In genomic region chr11:65720237-65720934, GRCh38 we compare ENCODE assay signal across 1 cellular context.
A peak's percentile ranks its signal among the peaks of the same experiment; 100 is the strongest.
TF ChIP-seq lines count a peak whose summit lies in the region.

Gene RNASEH2C (minus strand): TSS chr11:65720798. CDS start chr11:65720758, 40 bp downstream.

TF ChIP-seq in HepG2, 621 proteins besides CTCF, POLR2A, EP300 and RAD21 (continued from another document and continues in another):
- TF ChIP-seq, protein P1, sequence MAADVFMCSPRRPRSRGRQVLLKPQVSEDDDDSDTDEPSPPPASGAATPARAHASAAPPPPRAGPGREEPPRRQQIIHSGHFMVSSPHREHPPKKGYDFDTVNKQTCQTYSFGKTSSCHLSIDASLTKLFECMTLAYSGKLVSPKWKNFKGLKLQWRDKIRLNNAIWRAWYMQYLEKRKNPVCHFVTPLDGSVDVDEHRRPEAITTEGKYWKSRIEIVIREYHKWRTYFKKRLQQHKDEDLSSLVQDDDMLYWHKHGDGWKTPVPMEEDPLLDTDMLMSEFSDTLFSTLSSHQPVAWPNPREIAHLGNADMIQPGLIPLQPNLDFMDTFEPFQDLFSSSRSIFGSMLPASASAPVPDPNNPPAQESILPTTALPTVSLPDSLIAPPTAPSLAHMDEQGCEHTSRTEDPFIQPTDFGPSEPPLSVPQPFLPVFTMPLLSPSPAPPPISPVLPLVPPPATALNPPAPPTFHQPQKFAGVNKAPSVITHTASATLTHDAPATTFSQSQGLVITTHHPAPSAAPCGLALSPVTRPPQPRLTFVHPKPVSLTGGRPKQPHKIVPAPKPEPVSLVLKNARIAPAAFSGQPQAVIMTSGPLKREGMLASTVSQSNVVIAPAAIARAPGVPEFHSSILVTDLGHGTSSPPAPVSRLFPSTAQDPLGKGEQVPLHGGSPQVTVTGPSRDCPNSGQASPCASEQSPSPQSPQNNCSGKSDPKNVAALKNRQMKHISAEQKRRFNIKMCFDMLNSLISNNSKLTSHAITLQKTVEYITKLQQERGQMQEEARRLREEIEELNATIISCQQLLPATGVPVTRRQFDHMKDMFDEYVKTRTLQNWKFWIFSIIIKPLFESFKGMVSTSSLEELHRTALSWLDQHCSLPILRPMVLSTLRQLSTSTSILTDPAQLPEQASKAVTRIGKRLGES (CRISPR knock-in tag; IDR thresholded peaks at IDR 0.05; ENCODE audit: borderline replicate concordance), result no peak
- no peak for TF ChIP-seq FOSL1 (CRISPR knock-in tag; IDR thresholded peaks at IDR 0.05; ENCODE audit: borderline replicate concordance)
- no peak for TF ChIP-seq CEBPG (CRISPR knock-in tag; IDR thresholded peaks at IDR 0.05)
- TF ChIP-seq NR2F2 (IDR thresholded peaks at IDR 0.05; ENCODE audit: borderline replicate concordance, low read depth), result no peak; the same call in 1 of the 2 replicates
- TF ChIP-seq ZNF12 (CRISPR knock-in tag; IDR thresholded peaks at IDR 0.05), result no peak
- TF ChIP-seq RBM22 (optimal IDR thresholded peaks at IDR 0.05; ENCODE audit: low read length), result no peak
- no peak for TF ChIP-seq ZNF513 (CRISPR knock-in tag; conservative IDR thresholded peaks at IDR 0.05)
- no peak for TF ChIP-seq U2AF1 (optimal IDR thresholded peaks at IDR 0.05; ENCODE audit: low read depth, low read length)
- no peak for TF ChIP-seq SKIL (CRISPR knock-in tag; IDR thresholded peaks at IDR 0.05; ENCODE audit: borderline replicate concordance)
- TF ChIP-seq RFX1 (IDR thresholded peaks at IDR 0.05), result no peak
- TF ChIP-seq PAX8 (CRISPR knock-in tag; IDR thresholded peaks at IDR 0.05; ENCODE audit: borderline replicate concordance), result peak; percentile 61; the same call in 1 of the 2 replicates
- 0 out of 2 replicates have a peak, but pooled peaks have one; percentile 27 for TF ChIP-seq GTF3A (CRISPR knock-in tag; conservative IDR thresholded peaks at IDR 0.05)
- no peak for TF ChIP-seq ZBTB7A (CRISPR knock-in tag; IDR thresholded peaks at IDR 0.05)
- no peak for TF ChIP-seq NONO (IDR thresholded peaks at IDR 0.05)
- peak; percentile 79 for TF ChIP-seq NONO (CRISPR knock-in tag; conservative IDR thresholded peaks at IDR 0.05)
- peak; percentile 18; the same call in 1 of the 2 replicates for TF ChIP-seq ZFP90 (CRISPR knock-in tag; IDR thresholded peaks at IDR 0.05; ENCODE audit: borderline replicate concordance)
- no peak for TF ChIP-seq HDAC6 (IDR thresholded peaks at IDR 0.05; ENCODE audit: low read depth, low read length)
- no peak for TF ChIP-seq ZNF468 (CRISPR knock-in tag; IDR thresholded peaks at IDR 0.05)
- TF ChIP-seq ZNF563 (CRISPR knock-in tag; IDR thresholded peaks at IDR 0.05), result peak; percentile 88; the same call in 1 of the 2 replicates
- peak; percentile 84 for TF ChIP-seq CHD2 (IDR thresholded peaks at IDR 0.05; ENCODE audit: low read depth, low read length)
- no peak; the same call in 1 of the 2 replicates for TF ChIP-seq ZMYM3 (CRISPR knock-in tag; IDR thresholded peaks at IDR 0.05)
- peak; percentile 81; the same call in 1 of the 2 replicates for TF ChIP-seq ZIK1 (CRISPR knock-in tag; IDR thresholded peaks at IDR 0.05; ENCODE audit: borderline replicate concordance, low read depth)
- TF ChIP-seq POLR2G (IDR thresholded peaks at IDR 0.05; ENCODE audit: low read depth, low read length), result peak; percentile 94
- TF ChIP-seq, protein P2, sequence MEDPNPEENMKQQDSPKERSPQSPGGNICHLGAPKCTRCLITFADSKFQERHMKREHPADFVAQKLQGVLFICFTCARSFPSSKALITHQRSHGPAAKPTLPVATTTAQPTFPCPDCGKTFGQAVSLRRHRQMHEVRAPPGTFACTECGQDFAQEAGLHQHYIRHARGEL (CRISPR knock-in tag; IDR thresholded peaks at IDR 0.05), result no peak
- peak; percentile 94 for TF ChIP-seq HNRNPK (IDR thresholded peaks at IDR 0.05; ENCODE audit: low read depth, low read length, poor library complexity, severe bottlenecking)
- TF ChIP-seq SKI (IDR thresholded peaks at IDR 0.05; ENCODE audit: partially characterized antibody), result no peak
- TF ChIP-seq FOXA1 (IDR thresholded peaks at IDR 0.05), result no peak
- peak; percentile 14; the same call in 1 of the 2 replicates for TF ChIP-seq FOXA1 (CRISPR knock-in tag; IDR thresholded peaks at IDR 0.05)
- TF ChIP-seq KLF11 (CRISPR knock-in tag; IDR thresholded peaks at IDR 0.05), result peak; percentile 49; the same call in 1 of the 2 replicates
- peak; percentile 68 for TF ChIP-seq AGO1 (IDR thresholded peaks at IDR 0.05; ENCODE audit: low read depth, low read length, poor library complexity, severe bottlenecking)
- TF ChIP-seq, protein P3, sequence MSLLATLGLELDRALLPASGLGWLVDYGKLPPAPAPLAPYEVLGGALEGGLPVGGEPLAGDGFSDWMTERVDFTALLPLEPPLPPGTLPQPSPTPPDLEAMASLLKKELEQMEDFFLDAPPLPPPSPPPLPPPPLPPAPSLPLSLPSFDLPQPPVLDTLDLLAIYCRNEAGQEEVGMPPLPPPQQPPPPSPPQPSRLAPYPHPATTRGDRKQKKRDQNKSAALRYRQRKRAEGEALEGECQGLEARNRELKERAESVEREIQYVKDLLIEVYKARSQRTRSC (CRISPR knock-in tag; IDR thresholded peaks at IDR 0.05; ENCODE audit: low read depth), result no peak
- TF ChIP-seq NPAS2 (CRISPR knock-in tag; IDR thresholded peaks at IDR 0.05; ENCODE audit: borderline replicate concordance), result no peak
- no peak for TF ChIP-seq NFKBIZ (CRISPR knock-in tag; IDR thresholded peaks at IDR 0.05)
- TF ChIP-seq FOXK1 (CRISPR knock-in tag; IDR thresholded peaks at IDR 0.05; ENCODE audit: borderline replicate concordance, low read depth), result peak; percentile 70; the same call in 1 of the 2 replicates
- peak; percentile 78; the same call in 1 of the 2 replicates for TF ChIP-seq ZNF230 (CRISPR knock-in tag; IDR thresholded peaks at IDR 0.05)
- TF ChIP-seq BRD4 (CRISPR knock-in tag; IDR thresholded peaks at IDR 0.05), result no peak
- TF ChIP-seq XBP1 (CRISPR knock-in tag; IDR thresholded peaks at IDR 0.05), result no peak
- no peak for TF ChIP-seq SMARCC2 (IDR thresholded peaks at IDR 0.05)
- 0 out of 2 replicates have a peak, but pooled peaks have one; percentile 16 for TF ChIP-seq MIXL1 (CRISPR knock-in tag; IDR thresholded peaks at IDR 0.05)
- no peak; the same call in 1 of the 2 replicates for TF ChIP-seq ZNF160 (CRISPR knock-in tag; IDR thresholded peaks at IDR 0.05)
- no peak for TF ChIP-seq ZNF543 (CRISPR knock-in tag; IDR thresholded peaks at IDR 0.05)
- peak; percentile 84 for TF ChIP-seq KAT8 (CRISPR knock-in tag; IDR thresholded peaks at IDR 0.05)
- no peak for TF ChIP-seq SIX4 (CRISPR knock-in tag; IDR thresholded peaks at IDR 0.05)
- TF ChIP-seq ZNF766 (CRISPR knock-in tag; IDR thresholded peaks at IDR 0.05; ENCODE audit: borderline replicate concordance), result no peak
- TF ChIP-seq ZNF577 (CRISPR knock-in tag; IDR thresholded peaks at IDR 0.05; ENCODE audit: borderline replicate concordance, low read depth), result no peak
- no peak for TF ChIP-seq ESRRA (CRISPR knock-in tag; IDR thresholded peaks at IDR 0.05; ENCODE audit: low read depth)
- TF ChIP-seq POGK (CRISPR knock-in tag; conservative IDR thresholded peaks at IDR 0.05), result no peak; the same call in 1 of the 2 replicates
- TF ChIP-seq DMTF1 (CRISPR knock-in tag; IDR thresholded peaks at IDR 0.05), result no peak
